Comparison of ENCODE assay signal across 16 cellular contexts in genomic region chr3:19540464-19540863, GRCh38.
DNase-seq lines count a peak whose midpoint lies in the region; ATAC-seq and TF ChIP-seq lines count a peak whose summit lies in the region.
"Had no signal": no experiment of that assay in that cellular context is flagged by ENCODE, and none has a peak within 500 bp of the region (broad histone marks: within the 10 kb centered on the region; RNA-seq: fewer than 3 reads in every experiment).

No MANE protein-coding gene starts in this region.

- H3K36me3 ChIP-seq in BLaER1 (no peaks in the 10 kb centered on the region), prostate gland (no peaks in the 10 kb centered on the region)
- H3K36me3 ChIP-seq: brain microvascular endothelial cell, pancreas had no signal

- no peaks in the 10 kb centered on the region for H3K27me3 ChIP-seq in BLaER1
- H3K27me3 ChIP-seq in right cardiac atrium (ENCODE audit: control insufficient read depth, insufficient read depth), result peaks cover 3% of the 10 kb centered on the region
- no peaks in the 10 kb centered on the region for H3K27me3 ChIP-seq in prostate gland (replicated peaks; ENCODE audit: insufficient read depth)
- H3K27me3 ChIP-seq: brain microvascular endothelial cell, pancreas had no signal

- no peak overlapping the region for H3K4me3 ChIP-seq in BLaER1
- no peak overlapping the region for H3K4me3 ChIP-seq in right cardiac atrium (ENCODE audit: low read length)
- no peak overlapping the region for H3K4me3 ChIP-seq in prostate gland
- H3K4me3 ChIP-seq: lung, pancreas had no signal

- no peak for DNase-seq in right cardiac atrium
- no peak for DNase-seq in prostate gland (ENCODE audit: low spot score)
- DNase-seq in NK-92 treated with Interleukin-12 subunit alpha and Interleukin-12 subunit beta, amount 100 ng/mL, for 24 hours (lab: John Stamatoyannopoulos, UW), result no peak
- DNase-seq in Kasumi-1 (lab: John Stamatoyannopoulos, UW), result no peak
- DNase-seq: activated CD4-positive, CD25-positive, alpha-beta regulatory T cell treated with anti-CD3 and anti-CD28 coated beads, Interleukin-2, amount 50 U/mL, for 72 hours; activated effector memory CD4-positive, alpha-beta T cell treated with anti-CD3 and anti-CD28 coated beads, Interleukin-2, amount 50 U/mL, for 16 hours; brain microvascular endothelial cell; NCI-H774; pancreas; stimulated activated naive CD8-positive, alpha-beta T cell treated with anti-CD3 and anti-CD28 coated beads, Interleukin-15, amount 100 ng/mL, for 72 hours had no signal

- no peaks in the 10 kb centered on the region for H4K20me1 ChIP-seq in BLaER1

- WGBS in right cardiac atrium, result 70% methylated on average over 3 of the region's 3 CpGs
- 89% methylated on average over 3 of the region's 3 CpGs for WGBS in prostate gland

- ATAC-seq in GM19328 (IDR thresholded peaks at IDR 0.05; ENCODE audit: unreplicated experiment) (peak; percentile 7), HG02642 (IDR thresholded peaks at IDR 0.05; ENCODE audit: poor library complexity, unreplicated experiment) (peak; percentile 31), HG03432 (IDR thresholded peaks at IDR 0.05; ENCODE audit: unreplicated experiment) (peak; percentile 49), right cardiac atrium (no peak)
- ATAC-seq: pancreas; SK-N-SH treated with all-trans-retinoic acid at 6 μM for 48 hours; stimulated activated naive CD8-positive, alpha-beta T cell treated with anti-CD3 and anti-CD28 coated beads, Interleukin-15, amount 100 ng/mL, for 72 hours had no signal

- TF ChIP-seq CTCF in prostate gland (IDR thresholded peaks at IDR 0.05), result no peak

- TF ChIP-seq POLR2A in prostate gland (IDR thresholded peaks at IDR 0.05), result no peak

- H3K4me2 ChIP-seq in BLaER1, result peak overlapping the region; percentile 83

- H3K9me3 ChIP-seq in BLaER1 (no peaks in the 10 kb centered on the region), right cardiac atrium (ENCODE audit: control insufficient read depth, low read length) (no peaks in the 10 kb centered on the region), prostate gland (no peaks in the 10 kb centered on the region)
- H3K9me3 ChIP-seq: pancreas had no signal

- H3K9ac ChIP-seq in BLaER1, result no peak overlapping the region

- intact Hi-C loops in right cardiac atrium (cut with DNase I) (no loop called here), prostate gland (cut with DNase I) (no loop called here)

- H3K27ac ChIP-seq in BLaER1, result peak overlapping the region; percentile 74
- no peak overlapping the region for H3K27ac ChIP-seq in right cardiac atrium (ENCODE audit: low read length)
- no peak overlapping the region for H3K27ac ChIP-seq in prostate gland
- H3K27ac ChIP-seq: brain microvascular endothelial cell, pancreas had no signal

- H3K4me1 ChIP-seq in BLaER1, result peaks cover 59% of the 10 kb centered on the region
- no peaks in the 10 kb centered on the region for H3K4me1 ChIP-seq in right cardiac atrium (ENCODE audit: control insufficient read depth, insufficient read depth, low read length)
- H3K4me1 ChIP-seq in prostate gland (replicated peaks), result no peaks in the 10 kb centered on the region
- H3K4me1 ChIP-seq: pancreas had no signal

Comparison
In these comparisons a context has a peak if more than half of its experiments do, and no peak if none do; other contexts are left out.
1. ATAC-seq: peak in GM19328 (single experiment), HG02642 (single experiment) and HG03432 (single experiment); none in right cardiac atrium (0 of 2).